ENCODE assay signal across 6 cellular contexts in the genomic region with DNA sequence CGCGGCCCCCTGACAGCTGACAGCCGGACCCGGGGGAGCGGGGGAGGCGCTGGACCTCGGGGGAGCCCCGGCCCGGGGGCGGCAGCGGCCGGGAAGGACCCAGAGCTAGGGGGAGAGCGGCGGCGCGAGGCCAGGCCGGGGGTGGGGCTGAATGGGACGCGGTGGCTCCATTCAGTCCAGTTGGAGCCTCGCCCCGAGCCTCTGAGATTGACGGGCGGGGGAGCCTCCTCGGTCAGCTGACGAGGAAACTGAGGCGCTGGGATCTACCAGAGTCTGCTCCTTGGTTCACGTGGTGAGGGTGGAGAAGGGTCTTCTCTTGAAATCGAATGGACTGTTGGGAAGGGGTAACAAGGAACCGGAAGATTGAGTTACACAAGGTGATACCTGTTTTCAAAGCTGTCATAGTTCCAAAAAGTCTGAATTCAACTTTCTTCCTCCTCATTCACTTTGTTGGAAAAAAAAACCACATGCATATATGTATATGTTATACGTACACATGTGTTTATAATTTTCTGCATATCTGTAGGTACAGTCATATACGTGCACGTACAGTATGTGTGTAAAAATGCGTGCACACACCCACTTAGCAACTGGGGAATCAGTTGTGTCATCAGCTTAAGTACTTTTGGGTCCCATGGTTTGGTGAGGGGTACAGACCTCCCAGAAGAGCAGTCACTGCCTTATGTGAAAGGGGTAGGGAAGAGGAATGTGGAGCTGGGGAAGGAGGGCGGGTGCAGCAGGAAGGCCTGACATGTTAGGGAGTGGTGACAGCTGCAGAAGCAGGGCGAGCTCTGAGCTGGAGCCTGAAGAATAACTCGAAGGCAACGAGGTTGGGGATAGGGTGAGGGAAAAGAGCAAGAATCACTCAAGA. TPM values are rescaled to one million over a fixed set of nuclear protein-coding genes. Genes with fewer than 3 reads are reported as not detected.
DNase-seq lines count a peak whose midpoint lies in the region; ATAC-seq and TF ChIP-seq lines count a peak whose summit lies in the region.

No MANE protein-coding gene starts in this region.

- H3K27ac Mint-ChIP-seq in activated T-helper 17 cell treated with anti-CD3 and anti-CD28 coated beads, Interleukin-2, amount 50 U/mL, for 72 hours = peak overlapping the region; percentile 97

- ATAC-seq in GM21526 (IDR thresholded peaks at IDR 0.05; ENCODE audit: low FRiP score, unreplicated experiment) = peak; percentile 6
- peak; percentile 10 for ATAC-seq in activated T-helper 17 cell treated with anti-CD3 and anti-CD28 coated beads, Interleukin-2, amount 50 U/mL, for 72 hours (replicated peaks)
- ATAC-seq in GM19324 (IDR thresholded peaks at IDR 0.05; ENCODE audit: low FRiP score, unreplicated experiment) = no peak

- H3K4me3 Mint-ChIP-seq in activated T-helper 17 cell treated with anti-CD3 and anti-CD28 coated beads, Interleukin-2, amount 50 U/mL, for 72 hours = peak overlapping the region; percentile 97

- in situ Hi-C loops in GM13976 (cut with MboI; ENCODE audit: low sequenced_read_pairs, unreplicated experiment) = no loop called here

- TF ChIP-seq CTCF in GM13976 (IDR thresholded peaks at IDR 0.05; ENCODE audit: borderline replicate concordance, control extremely low read depth, extremely low read depth, insufficient read depth, missing control alignments) = no peak

- peaks cover 38% of the 10 kb centered on the region for H3K4me1 Mint-ChIP-seq in activated T-helper 17 cell treated with anti-CD3 and anti-CD28 coated beads, Interleukin-2, amount 50 U/mL, for 72 hours

- H3K27me3 Mint-ChIP-seq in activated T-helper 17 cell treated with anti-CD3 and anti-CD28 coated beads, Interleukin-2, amount 50 U/mL, for 72 hours = no peaks in the 10 kb centered on the region

- peaks cover 33% of the 10 kb centered on the region for H3K36me3 Mint-ChIP-seq in activated T-helper 17 cell treated with anti-CD3 and anti-CD28 coated beads, Interleukin-2, amount 50 U/mL, for 72 hours (ENCODE audit: low read depth)

- H3K9me3 Mint-ChIP-seq in activated T-helper 17 cell treated with anti-CD3 and anti-CD28 coated beads, Interleukin-2, amount 50 U/mL, for 72 hours = no peaks in the 10 kb centered on the region

- DNase-seq in medulla oblongata (ENCODE audit: extremely low spot score) (peak; percentile 44), middle frontal gyrus (ENCODE audit: extremely low spot score, low spot score) (no peak), GM13976 (ENCODE audit: low spot score) (no peak)

RNA-seq across cellular contexts. Expression of a gene that starts 0.6 kb away (rescaled TPM):
- 10 to 100 TPM; 81.9 to 86.4 TPM for total RNA-seq in activated T-helper 17 cell treated with anti-CD3 and anti-CD28 coated beads, Interleukin-2, amount 50 U/mL, for 72 hours

RNA-seq across cellular contexts. Expression of a gene that starts 1.6 kb away (rescaled TPM):
- total RNA-seq in activated T-helper 17 cell treated with anti-CD3 and anti-CD28 coated beads, Interleukin-2, amount 50 U/mL, for 72 hours = 10 to 100 TPM; 71.0 to 73.6 TPM

RNA-seq across cellular contexts. Expression of a gene that starts 37.6 kb away (rescaled TPM):
- total RNA-seq in activated T-helper 17 cell treated with anti-CD3 and anti-CD28 coated beads, Interleukin-2, amount 50 U/mL, for 72 hours = 10 to 100 TPM in 1 of 2 donors, 1 to 10 TPM in 1; 1.6 to 12.8 TPM

RNA-seq across cellular contexts. Expression of a gene that starts 48.8 kb away (rescaled TPM):
- total RNA-seq in activated T-helper 17 cell treated with anti-CD3 and anti-CD28 coated beads, Interleukin-2, amount 50 U/mL, for 72 hours = 10 to 100 TPM; 36.4 to 86.5 TPM
